In the genomic region with DNA sequence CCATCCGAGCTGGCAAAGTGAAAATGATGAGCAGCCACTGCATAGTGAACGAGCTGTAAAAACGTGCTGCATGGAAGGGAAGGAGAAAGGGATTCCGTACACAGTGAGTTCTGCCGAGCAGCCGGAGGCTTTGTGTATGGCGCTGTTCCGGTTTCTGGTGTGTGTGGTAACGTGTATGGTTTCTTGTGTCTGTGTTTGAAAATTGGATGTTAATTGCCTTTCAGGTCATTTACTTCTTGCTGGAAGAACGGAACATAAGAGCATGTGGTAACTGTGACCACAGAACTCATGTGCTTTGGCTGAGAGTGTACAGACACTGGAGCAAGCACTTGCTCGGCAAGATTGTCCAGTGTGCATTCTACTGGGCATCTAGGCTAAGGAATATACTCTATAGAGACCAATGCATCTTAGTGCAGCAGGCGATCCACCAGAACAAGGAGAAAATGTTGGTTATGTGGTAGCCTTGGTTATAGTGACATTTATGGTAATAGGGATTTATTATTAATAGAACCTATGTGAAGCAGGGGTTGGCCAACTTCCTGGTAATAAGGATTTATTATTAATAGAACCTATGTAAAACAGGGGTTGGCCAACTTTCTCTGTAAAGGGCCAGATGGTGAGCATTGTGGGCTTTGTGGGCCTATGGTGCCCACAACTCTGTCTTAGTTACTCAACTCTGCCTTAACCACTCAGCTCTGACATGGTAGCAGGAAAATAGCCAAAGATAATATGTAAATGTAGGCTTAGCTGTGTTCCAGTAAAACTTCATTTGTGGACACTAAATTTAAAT, we compare ENCODE assay signal across 8 cellular contexts. TPM values are rescaled to one million over a fixed set of nuclear protein-coding genes. Genes with fewer than 3 reads are reported as not detected.
DNase-seq lines count a peak whose midpoint lies in the region; ATAC-seq, FAIRE-seq and TF ChIP-seq lines count a peak whose summit lies in the region.

No MANE protein-coding gene starts in this region.

- 0 out of 2 replicates have a peak overlapping the region, but pooled peaks have one; percentile 3 for H3K9ac ChIP-seq in GM12878 (ENCODE audit: control insufficient read depth, insufficient read depth, low read length)

- RAD21 ChIA-PET in GM12878 (lab: Charles Lee; ENCODE audit: unreplicated experiment): interaction anchor here (0.5 to 8.0 kb wide), 39 partner anchors 12 to 421 kb away, joined by 3 to 212 read pairs (median 4); a partner anchor contains a TSS

- peak in 1 of 2 experiments; percentile 45; a peak in 2 of 4 replicates for TF ChIP-seq EP300 in GM12878 (IDR thresholded peaks at IDR 0.05; ENCODE audit: borderline replicate concordance in 1 of 2, control insufficient read depth in 1 of 2, low read depth in 2 of 2, low read length in 2 of 2)

- peak; percentile 65 for ATAC-seq in GM21447 (IDR thresholded peaks at IDR 0.05; ENCODE audit: unreplicated experiment)
- ATAC-seq in HG03457 (IDR thresholded peaks at IDR 0.05; ENCODE audit: unreplicated experiment): peak; percentile 64
- ATAC-seq in GM12878: peak; percentile 80

- H3K4me3 ChIP-seq in GM12878: peak overlapping the region; percentile 54

- TF ChIP-seq RAD21 in GM12878 (IDR thresholded peaks at IDR 0.05; ENCODE audit: insufficient read depth, low read depth, low read length): no peak

- in situ Hi-C loops in GM12878 (cut with MboI): loop anchor here (5.0 kb wide), 3 partner anchors 72 to 367 kb away; no protein-coding TSS in a partner anchor

- intact Hi-C loops in GM12878 (cut with micrococcal nuclease; ENCODE audit: unreplicated experiment): loop anchor here (2.0 to 5.0 kb wide), 5 partner anchors 20 to 232 kb away; no protein-coding TSS in a partner anchor

- BruUV-seq in GM12878 (replicated peaks; lab: Mats Ljungman, UMichigan): no TSS peak

- FAIRE-seq in GM12878 (lab: Jason Lieb, UNC): peak; percentile 31

- H2AFZ ChIP-seq in GM12878 (ENCODE audit: control insufficient read depth, low read depth, low read length): peak overlapping the region; percentile 9; the same call in 1 of the 2 replicates

- no peaks in the 10 kb centered on the region; the same call in 1 of the 2 replicates for H3K79me2 ChIP-seq in GM12878 (ENCODE audit: control insufficient read depth, insufficient read depth, low read length)

- H3K9me3 ChIP-seq in GM12878 (replicated peaks; ENCODE audit: control insufficient read depth, insufficient read depth, low read length): no peaks in the 10 kb centered on the region

- H3K27ac ChIP-seq in GM12878 (ENCODE audit: control insufficient read depth, insufficient read depth): peak overlapping the region; percentile 36; the same call in 1 of the 2 replicates

- H3K4me2 ChIP-seq in GM12878 (ENCODE audit: control insufficient read depth, insufficient read depth): peak overlapping the region; percentile 57

- peaks cover 0 to 2% of the 10 kb centered on the region in 2 experiments; a peak in 2 of 4 replicates for H3K36me3 ChIP-seq in GM12878 (ENCODE audit: control insufficient read depth in 2 of 2, insufficient read depth in 2 of 2, low read length in 1 of 2)

- TF ChIP-seq POLR2A in GM12878 (IDR thresholded peaks at IDR 0.05; ENCODE audit: low read depth, low read length): no peak

- DNase-seq in GM12878 (ENCODE audit: low read depth, low spot score) (peak; percentile 67), NCI-H226 (no peak), NCI-H1092 treated with DMSO at 0.1 percent for 48 hours (lab: John Stamatoyannopoulos, UW) (no peak), SHP77 treated with DMSO at 0.1 percent for 48 hours (lab: John Stamatoyannopoulos, UW) (no peak)
- DNase-seq in activated CD4-positive, alpha-beta T cell treated with anti-CD3 and anti-CD28 coated beads, Interleukin-2, amount 50 U/mL, for 48 hours: no peak

- SMC1A ChIA-PET in GM12878 (lab: Charles Lee; ENCODE audit: uncharacterized antibody, unreplicated experiment): interaction anchor here (0.5 to 10.0 kb wide), 44 partner anchors 13 to 870 kb away, joined by 3 to 244 read pairs (median 4); a partner anchor contains a TSS

- H3K27me3 ChIP-seq in GM12878 (replicated peaks in 1 of 2; ENCODE audit: control insufficient read depth in 2 of 2, insufficient read depth in 2 of 2, low read length in 1 of 2): no peaks in the 10 kb centered on the region

- CTCF ChIA-PET in GM12878 (lab: Yijun Ruan, JAX): interaction anchor here (0.6 to 9.3 kb wide), 56 partner anchors 12 to 615 kb away, joined by 3 to 349 read pairs (median 5); no protein-coding TSS in a partner anchor

- WGBS in GM12878 (ENCODE audit: insufficient coverage, insufficient replicate concordance, low lambda C conversion rate, missing lambda C conversion rate): under 1% methylated on average over 12 of the region's 12 CpGs

- peaks cover 58% of the 10 kb centered on the region for H3K4me1 ChIP-seq in GM12878 (ENCODE audit: control insufficient read depth, insufficient read depth, low read length)

- POLR2A ChIA-PET in GM12878 (lab: Charles Lee): interaction anchor here (1.0 to 3.4 kb wide), 3 partner anchors 72 to 177 kb away, joined by 4 to 24 read pairs (median 7); no protein-coding TSS in a partner anchor

- no peaks in the 10 kb centered on the region for H4K20me1 ChIP-seq in GM12878 (ENCODE audit: control insufficient read depth, insufficient read depth)

- TF ChIP-seq CTCF in GM12874 (IDR thresholded peaks at IDR 0.05; ENCODE audit: insufficient read depth, low read depth, low read length): 0 out of 2 replicates have a peak, but pooled peaks have one; percentile 2
- TF ChIP-seq CTCF in GM12878 (IDR thresholded peaks at IDR 0.05 in 2 of 3, conservative IDR thresholded peaks at IDR 0.05 in 1 of 3; ENCODE audit: control insufficient read depth in 2 of 3, extremely low read depth in 1 of 3, insufficient read depth in 1 of 3, low read depth in 3 of 3, low read length in 3 of 3): peak in 1 of 3 experiments; percentile 2; a peak in 1 of 6 replicates

TF ChIP-seq in GM12878, 131 proteins besides CTCF, POLR2A, EP300 and RAD21 (continues in another document):
- no peak for TF ChIP-seq STAT3 (IDR thresholded peaks at IDR 0.05; ENCODE audit: low read depth, low read length)
- peak; percentile 90 for TF ChIP-seq PAX5 (IDR thresholded peaks at IDR 0.05; ENCODE audit: borderline replicate concordance, low read depth, low read length)
- TF ChIP-seq HDAC6 (IDR thresholded peaks at IDR 0.05; ENCODE audit: unreplicated experiment): no peak
- no peak for TF ChIP-seq CHD4 (IDR thresholded peaks at IDR 0.05)
- TF ChIP-seq ZNF217 (IDR thresholded peaks at IDR 0.05): peak; percentile 98
- TF ChIP-seq, protein P1, sequence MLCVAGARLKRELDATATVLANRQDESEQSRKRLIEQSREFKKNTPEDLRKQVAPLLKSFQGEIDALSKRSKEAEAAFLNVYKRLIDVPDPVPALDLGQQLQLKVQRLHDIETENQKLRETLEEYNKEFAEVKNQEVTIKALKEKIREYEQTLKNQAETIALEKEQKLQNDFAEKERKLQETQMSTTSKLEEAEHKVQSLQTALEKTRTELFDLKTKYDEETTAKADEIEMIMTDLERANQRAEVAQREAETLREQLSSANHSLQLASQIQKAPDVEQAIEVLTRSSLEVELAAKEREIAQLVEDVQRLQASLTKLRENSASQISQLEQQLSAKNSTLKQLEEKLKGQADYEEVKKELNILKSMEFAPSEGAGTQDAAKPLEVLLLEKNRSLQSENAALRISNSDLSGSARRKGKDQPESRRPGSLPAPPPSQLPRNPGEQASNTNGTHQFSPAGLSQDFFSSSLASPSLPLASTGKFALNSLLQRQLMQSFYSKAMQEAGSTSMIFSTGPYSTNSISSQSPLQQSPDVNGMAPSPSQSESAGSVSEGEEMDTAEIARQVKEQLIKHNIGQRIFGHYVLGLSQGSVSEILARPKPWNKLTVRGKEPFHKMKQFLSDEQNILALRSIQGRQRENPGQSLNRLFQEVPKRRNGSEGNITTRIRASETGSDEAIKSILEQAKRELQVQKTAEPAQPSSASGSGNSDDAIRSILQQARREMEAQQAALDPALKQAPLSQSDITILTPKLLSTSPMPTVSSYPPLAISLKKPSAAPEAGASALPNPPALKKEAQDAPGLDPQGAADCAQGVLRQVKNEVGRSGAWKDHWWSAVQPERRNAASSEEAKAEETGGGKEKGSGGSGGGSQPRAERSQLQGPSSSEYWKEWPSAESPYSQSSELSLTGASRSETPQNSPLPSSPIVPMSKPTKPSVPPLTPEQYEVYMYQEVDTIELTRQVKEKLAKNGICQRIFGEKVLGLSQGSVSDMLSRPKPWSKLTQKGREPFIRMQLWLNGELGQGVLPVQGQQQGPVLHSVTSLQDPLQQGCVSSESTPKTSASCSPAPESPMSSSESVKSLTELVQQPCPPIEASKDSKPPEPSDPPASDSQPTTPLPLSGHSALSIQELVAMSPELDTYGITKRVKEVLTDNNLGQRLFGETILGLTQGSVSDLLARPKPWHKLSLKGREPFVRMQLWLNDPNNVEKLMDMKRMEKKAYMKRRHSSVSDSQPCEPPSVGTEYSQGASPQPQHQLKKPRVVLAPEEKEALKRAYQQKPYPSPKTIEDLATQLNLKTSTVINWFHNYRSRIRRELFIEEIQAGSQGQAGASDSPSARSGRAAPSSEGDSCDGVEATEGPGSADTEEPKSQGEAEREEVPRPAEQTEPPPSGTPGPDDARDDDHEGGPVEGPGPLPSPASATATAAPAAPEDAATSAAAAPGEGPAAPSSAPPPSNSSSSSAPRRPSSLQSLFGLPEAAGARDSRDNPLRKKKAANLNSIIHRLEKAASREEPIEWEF (IDR thresholded peaks at IDR 0.05; ENCODE audit: insufficient replicate concordance, low read depth, low read length): no peak
- TF ChIP-seq MTA2 (IDR thresholded peaks at IDR 0.05; ENCODE audit: low read depth): peak; percentile 66
- TF ChIP-seq SREBF1 (IDR thresholded peaks at IDR 0.05; ENCODE audit: low read length): peak; percentile 77
- TF ChIP-seq SREBF2 (IDR thresholded peaks at IDR 0.05; ENCODE audit: low read length): no peak

RNA-seq across cellular contexts. Expression of a gene that starts 49.2 kb away (rescaled TPM):
- 194 and 207 TPM in 2 replicates for total RNA-seq in GM12878 (2013; cell fraction: nucleolus; rRNA removed)
- total RNA-seq in GM12878 (2014; rRNA removed): 26.4 and 29.9 TPM in 2 replicates
- total RNA-seq in GM12878 (2014; rRNA removed; fragmentation: Illumina TruSeq; extraction: Trizol): 24.4 and 27.5 TPM in 2 replicates
- 49.1 and 52.1 TPM in 2 replicates for total RNA-seq in GM12878 (2021)
- 6.3 TPM for polyA plus RNA-seq in GM12878 (2011; ENCODE audit: low read depth)
- polyA plus RNA-seq in GM12878 (2011; rRNA removed): 25.3 and 32.3 TPM in 2 replicates
- polyA plus RNA-seq in GM12878 (2011; cell fraction: cytosol; rRNA removed): 30.8 and 36.7 TPM in 2 replicates
- polyA plus RNA-seq in GM12878 (2011; cell fraction: nucleus; rRNA removed): 84.2 and 87.2 TPM in 2 replicates
- 11.4 and 11.5 TPM in 2 replicates for polyA plus RNA-seq in GM12878 (2012)
- 25.7 and 28.2 TPM in 2 replicates for polyA plus RNA-seq in GM12878 (2014; fragmentation: Illumina TruSeq; extraction: Trizol)
- polyA plus RNA-seq in GM12878 (2014; fragmentation: Nextera tagmentation; extraction: Ambion mirVana): 1 to 10 TPM; 1.9 to 3.5 TPM
- polyA plus RNA-seq in GM12878 (2014; rRNA removed): 35.7 and 37.5 TPM in 2 replicates
- 10 to 100 TPM; 12.6 to 13.3 TPM for polyA plus RNA-seq in GM12878 (2016; fragmentation: Nextera tagmentation; extraction: Ambion mirVana)
- polyA minus RNA-seq in GM12878 (2011; rRNA and poly(A)+ RNA removed): 46.2 and 52.8 TPM in 2 replicates
- 19.5 and 22.4 TPM in 2 replicates for polyA minus RNA-seq in GM12878 (2011; cell fraction: cytosol; rRNA and poly(A)+ RNA removed)
- polyA minus RNA-seq in GM12878 (2011; cell fraction: nucleus; rRNA and poly(A)+ RNA removed): 33.9 and 57.1 TPM in 2 replicates
